Comparison of ENCODE assay signal across 12 cellular contexts in genomic region chr6:12331951-12332749, GRCh38. TPM values are rescaled to one million over a fixed set of nuclear protein-coding genes. Genes with fewer than 3 reads are reported as not detected.
A peak's percentile ranks its signal among the peaks of the same experiment; 100 is the strongest.
DNase-seq lines count a peak whose midpoint lies in the region; ATAC-seq, FAIRE-seq and TF ChIP-seq lines count a peak whose summit lies in the region.
"Had no signal": no experiment of that assay in that cellular context is flagged by ENCODE, and none has a peak within 500 bp of the region (broad histone marks: within the 10 kb centered on the region; RNA-seq: fewer than 3 reads in every experiment).

No MANE protein-coding gene starts in this region.

- no peaks in the 10 kb centered on the region for H4K20me1 ChIP-seq in GM23248 (ENCODE audit: insufficient read depth)

- H3K4me1 ChIP-seq in GM23248 (ENCODE audit: insufficient read depth), result peaks cover 8% of the 10 kb centered on the region
- peaks cover 22% of the 10 kb centered on the region for H3K4me1 ChIP-seq in foreskin keratinocyte
- H3K4me1 ChIP-seq: Peyer's patch, psoas muscle had no signal

- no peak for FAIRE-seq in RCC 7860 (lab: Jason Lieb, UNC)

- DNase-seq in GM23248, result peak; percentile 59
- peak; percentile 8 for DNase-seq in RCC 7860 (ENCODE audit: low spot score)
- peak; percentile 25 to 71 for DNase-seq in foreskin keratinocyte
- peak; percentile 87 for DNase-seq in renal cortical epithelial cell (ENCODE audit: low read depth)
- no peak for DNase-seq in NCI-H446 (lab: John Stamatoyannopoulos, UW)
- DNase-seq in activated CD4-positive, CD25-positive, alpha-beta regulatory T cell treated with anti-CD3 and anti-CD28 coated beads, Interleukin-2, amount 50 U/mL, for 72 hours, result no peak
- DNase-seq in AML-193 (lab: John Stamatoyannopoulos, UW), result no peak
- DNase-seq: dorsolateral prefrontal cortex, HFFc6, Peyer's patch, psoas muscle had no signal

- TF ChIP-seq CTCF in foreskin keratinocyte (conservative IDR thresholded peaks at IDR 0.05), result no peak

- H3K4me3 ChIP-seq in GM23248, result no peak overlapping the region
- H3K4me3 ChIP-seq: dorsolateral prefrontal cortex, Peyer's patch, psoas muscle had no signal

- no peak overlapping the region for H3K9ac ChIP-seq in GM23248

- H3K27ac ChIP-seq in GM23248 (no peak overlapping the region), foreskin keratinocyte (peak overlapping the region; percentile 26)
- H3K27ac ChIP-seq: dorsolateral prefrontal cortex, psoas muscle had no signal

- H3K27me3 ChIP-seq in GM23248 (replicated peaks; ENCODE audit: insufficient read depth) (no peaks in the 10 kb centered on the region), foreskin keratinocyte (no peaks in the 10 kb centered on the region)
- H3K27me3 ChIP-seq: Peyer's patch had no signal

- no peaks in the 10 kb centered on the region for H3K36me3 ChIP-seq in GM23248 (ENCODE audit: low read depth)
- H3K36me3 ChIP-seq: Peyer's patch had no signal

- H2AFZ ChIP-seq in GM23248, result no peak overlapping the region

- ATAC-seq in foreskin keratinocyte, result no peak
- no peak for ATAC-seq in GM19463 (IDR thresholded peaks at IDR 0.05; ENCODE audit: unreplicated experiment)
- ATAC-seq: psoas muscle had no signal

- no peaks in the 10 kb centered on the region for H3K9me3 ChIP-seq in GM23248 (ENCODE audit: low read depth)
- H3K9me3 ChIP-seq: Peyer's patch, psoas muscle had no signal

- no peaks in the 10 kb centered on the region for H3K79me2 ChIP-seq in GM23248 (ENCODE audit: insufficient read depth)

- in situ Hi-C loops in GM23248 (cut with MboI), result no loop called here

- WGBS in GM23248 (ENCODE audit: low coverage in 1 of 2, low lambda C conversion rate in 2 of 2, missing lambda C conversion rate in 2 of 2), 2 experiments, result 89 to 91% methylated on average over 8 of the region's 8 CpGs

- H3K9me2 ChIP-seq in GM23248 (ENCODE audit: insufficient read depth), result no peaks in the 10 kb centered on the region

- no peak overlapping the region for H3K4me2 ChIP-seq in GM23248 (ENCODE audit: unreplicated experiment)

- no peaks in the 10 kb centered on the region for H3F3A ChIP-seq in GM23248 (ENCODE audit: insufficient read depth)

RNA-seq across cellular contexts. Expression of gene EDN1, which starts 42.0 kb away (rescaled TPM):
- total RNA-seq in GM23248 (2014; rRNA removed; shearing (Covaris generic)), result 1.8 and 6.3 TPM in 2 replicates
- polyA plus RNA-seq in GM23248 (2016; fragmentation: Nextera tagmentation; extraction: Ambion mirVana) (4.1 and 5.2 TPM in 2 replicates), foreskin keratinocyte (16.2 and 27.5 TPM in 2 replicates)
- total RNA-seq in foreskin keratinocyte (26.5 and 39.6 TPM in 2 replicates), renal cortical epithelial cell (77.8 and 82.5 TPM in 2 replicates)

Comparison
In these comparisons a context has a peak if more than half of its experiments do, and no peak if none do; other contexts are left out.
1. DNase-seq: peak in GM23248 (single experiment), RCC 7860 (single experiment), foreskin keratinocyte (2 of 2) and renal cortical epithelial cell (single experiment); none in NCI-H446 (0 of 2), activated CD4-positive, CD25-positive, alpha-beta regulatory T cell treated with anti-CD3 and anti-CD28 coated beads, Interleukin-2, amount 50 U/mL, for 72 hours (single experiment) and AML-193 (0 of 2).